Comparison of ENCODE assay signal across 1 cellular context in the genomic region with DNA sequence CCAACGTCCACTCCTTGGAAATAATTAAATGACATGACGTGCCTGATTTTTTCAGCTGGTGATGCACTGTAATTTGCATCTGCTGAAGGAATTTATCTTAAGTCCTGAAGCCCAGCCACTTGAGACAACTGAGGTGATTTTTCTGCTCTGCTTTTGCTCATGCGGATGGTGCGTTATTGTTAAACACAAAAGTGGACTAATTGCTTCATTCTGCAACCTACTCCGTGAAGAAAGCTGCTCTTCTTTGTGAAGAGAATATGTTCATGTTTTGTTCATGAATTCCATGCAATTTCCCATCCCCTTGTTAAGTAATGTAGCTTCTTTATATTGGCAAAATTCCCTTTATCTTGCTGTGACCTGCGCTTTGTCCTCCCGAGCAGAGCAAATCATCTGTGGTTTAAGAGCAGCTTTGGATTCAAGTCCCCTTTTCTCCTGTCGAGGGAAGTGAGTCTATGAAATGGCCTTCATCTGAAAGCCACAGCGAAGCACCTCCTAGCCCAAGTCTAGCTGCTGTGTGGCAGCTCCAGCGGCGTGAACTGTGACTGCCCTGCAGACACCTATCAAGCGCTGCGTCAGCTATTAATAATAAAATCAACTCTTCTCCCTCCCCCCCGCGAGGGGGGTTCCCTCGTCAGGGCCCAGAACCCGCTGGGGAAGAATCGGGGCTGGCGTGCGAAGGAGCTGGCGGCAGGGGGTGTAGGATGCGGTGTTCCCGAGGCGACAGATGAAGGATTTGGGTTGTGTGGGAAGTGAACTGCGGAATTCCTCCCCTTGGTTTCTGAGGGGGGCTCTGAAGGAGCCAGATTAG.
TF ChIP-seq lines count a peak whose summit lies in the region.

No MANE protein-coding gene starts in this region.

TF ChIP-seq in IMR-90, 13 proteins besides CTCF, POLR2A, EP300 and RAD21:
- TF ChIP-seq MAFK (IDR thresholded peaks at IDR 0.05; ENCODE audit: low read depth, low read length), result peak; percentile 46; the same call in 1 of the 2 replicates
- TF ChIP-seq BHLHE40 (IDR thresholded peaks at IDR 0.05; ENCODE audit: low read depth, low read length), result no peak
- no peak for TF ChIP-seq CHD1 (IDR thresholded peaks at IDR 0.05; ENCODE audit: low read depth, low read length)
